In genomic region chr12:89448526-89448925, GRCh38 we compare ENCODE assay signal across 13 cellular contexts.
DNase-seq lines count a peak whose midpoint lies in the region; ATAC-seq and TF ChIP-seq lines count a peak whose summit lies in the region.
"Had no signal": no experiment of that assay in that cellular context is flagged by ENCODE, and none has a peak within 500 bp of the region (broad histone marks: within the 10 kb centered on the region; RNA-seq: fewer than 3 reads in every experiment).

No MANE protein-coding gene starts in this region.

- no peaks in the 10 kb centered on the region for H3K4me1 ChIP-seq in mucosa of descending colon (ENCODE audit: low read depth)

- peaks cover 4% of the 10 kb centered on the region for H3K36me3 Mint-ChIP-seq in endothelial cell (ENCODE audit: low read depth, unreplicated experiment)

- peaks cover 2% of the 10 kb centered on the region for H3K9me3 ChIP-seq in mucosa of descending colon

- H3K36me3 ChIP-seq in mucosa of descending colon (ENCODE audit: low read depth), result no peaks in the 10 kb centered on the region

- H3K27ac Mint-ChIP-seq in endothelial cell (ENCODE audit: unreplicated experiment), result peak overlapping the region; percentile 36
- H3K27ac Mint-ChIP-seq: GM23338, IgD-negative memory B cell had no signal

- no peaks in the 10 kb centered on the region for H3K27me3 Mint-ChIP-seq in endothelial cell (ENCODE audit: unreplicated experiment)
- H3K27me3 Mint-ChIP-seq: IgD-negative memory B cell had no signal

- ATAC-seq in mucosa of descending colon (peak; percentile 52), HG02678 (IDR thresholded peaks at IDR 0.05; ENCODE audit: unreplicated experiment) (no peak), HG02970 (IDR thresholded peaks at IDR 0.05; ENCODE audit: low FRiP score, unreplicated experiment) (no peak), GM21381 (IDR thresholded peaks at IDR 0.05; ENCODE audit: unreplicated experiment) (no peak)
- ATAC-seq: GM12878, GM23338 had no signal

- H3K4me3 ChIP-seq in mucosa of descending colon, result no peak overlapping the region
- H3K4me3 ChIP-seq: GM12878, GM23338 had no signal

- no peak overlapping the region for H3K4me3 Mint-ChIP-seq in endothelial cell (ENCODE audit: unreplicated experiment)
- H3K4me3 Mint-ChIP-seq: GM23338, IgD-negative memory B cell had no signal

- H3K9me3 Mint-ChIP-seq in endothelial cell (ENCODE audit: unreplicated experiment), result no peaks in the 10 kb centered on the region
- H3K9me3 Mint-ChIP-seq: IgD-negative memory B cell had no signal

- DNase-seq in NCI-H1694 treated with DMSO at 0.1 percent for 48 hours (lab: John Stamatoyannopoulos, UW) (peak; percentile 9), NCI-H1694 (lab: John Stamatoyannopoulos, UW) (no peak), NCI-H69 (lab: John Stamatoyannopoulos, UW) (peak; percentile 76), endothelial cell (ENCODE audit: low spot score) (no peak), mucosa of descending colon (no peak)
- DNase-seq: NCI-H1417; NK-92 treated with Interleukin-12 subunit alpha and Interleukin-12 subunit beta, amount 100 ng/mL, for 24 hours had no signal

- peaks cover 40% of the 10 kb centered on the region for H3K4me1 Mint-ChIP-seq in endothelial cell (ENCODE audit: unreplicated experiment)

- intact Hi-C loops in mucosa of descending colon (cut with DNase I, micrococcal nuclease), result loop anchor here in 1 of 2 donors (5.0 kb wide), 1 partner anchor 71 kb away; no protein-coding TSS in a partner anchor

- no peak for TF ChIP-seq CTCF in endothelial cell (IDR thresholded peaks at IDR 0.05; ENCODE audit: unreplicated experiment)
- TF ChIP-seq CTCF in mucosa of descending colon (IDR thresholded peaks at IDR 0.05), result no peak

Comparison
In these comparisons a context has a peak if more than half of its experiments do, and no peak if none do; other contexts are left out.
1. DNase-seq: peak in NCI-H1694 treated with DMSO at 0.1 percent for 48 hours (single experiment) and NCI-H69 (single experiment); none in NCI-H1694 (single experiment), endothelial cell (single experiment) and mucosa of descending colon (0 of 3).